Comparison of ENCODE assay signal across 20 cellular contexts in the genomic region with DNA sequence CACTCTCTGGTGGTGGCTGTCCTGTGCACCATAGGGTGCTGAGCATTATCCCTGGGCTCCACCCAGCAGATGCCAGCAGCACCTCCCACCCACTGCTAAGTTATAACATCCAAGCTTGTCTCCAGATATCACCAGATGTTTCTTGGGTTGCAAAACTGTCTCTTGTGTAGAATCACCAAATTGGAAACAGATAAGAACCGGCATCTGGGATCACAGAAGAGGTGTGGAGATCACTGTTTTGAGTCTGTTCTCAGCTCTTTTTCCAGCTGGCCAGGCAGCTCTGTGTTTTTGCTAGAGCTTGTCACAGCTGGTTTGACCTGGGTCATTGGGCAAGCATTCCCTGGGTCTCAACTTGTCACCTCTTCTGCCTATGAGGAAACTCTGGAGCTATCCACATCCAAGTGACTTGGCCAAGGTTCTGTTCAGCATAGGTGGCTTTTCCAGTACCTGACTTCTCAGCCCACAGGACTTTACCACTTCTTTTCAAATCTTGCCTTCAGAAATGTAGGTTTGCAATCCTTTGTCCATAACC.
"Had no signal": no experiment of that assay in that cellular context is flagged by ENCODE, and none has a peak within 500 bp of the region (broad histone marks: within the 10 kb centered on the region; RNA-seq: fewer than 3 reads in every experiment).

No MANE protein-coding gene starts in this region.

- DNase-seq: central memory CD4-positive, alpha-beta T cell; cortex of kidney; dorsolateral prefrontal cortex; effector CD8-positive, alpha-beta T cell; heart left ventricle; hippocampal formation; kidney glomerular epithelial cell; left ventricle myocardium inferior; mesenchymal stem cell; naive B cell; sigmoid colon; stimulated activated naive CD4-positive, alpha-beta T cell; tibial artery; upper lobe of left lung; uterus had no signal

- H3K4me3 ChIP-seq: dorsolateral prefrontal cortex, heart left ventricle, left ventricle myocardium inferior, lung, prostate gland, sigmoid colon, skin epidermis, suprapubic skin, tibial artery, upper lobe of left lung, uterus had no signal

- H3K36me3 ChIP-seq: heart left ventricle, left ventricle myocardium inferior, prostate gland, sigmoid colon, suprapubic skin, tibial artery, upper lobe of left lung, uterus had no signal

- H2AFZ ChIP-seq: parathyroid adenoma had no signal

- H3K79me2 ChIP-seq: parathyroid adenoma had no signal

- H3K9me3 ChIP-seq: left ventricle myocardium inferior, prostate gland, sigmoid colon, suprapubic skin, tibial artery, upper lobe of left lung, uterus had no signal

- H3K27ac ChIP-seq: dorsolateral prefrontal cortex, heart left ventricle, left ventricle myocardium inferior, parathyroid adenoma, prostate gland, sigmoid colon, skin epidermis, suprapubic skin, tibial artery, upper lobe of left lung, uterus had no signal

- ATAC-seq: heart left ventricle had no signal

- H3K9ac ChIP-seq: parathyroid adenoma had no signal

- H3K27me3 ChIP-seq: heart left ventricle, sigmoid colon, suprapubic skin, tibial artery, upper lobe of left lung, uterus had no signal

- H3K4me1 ChIP-seq: heart left ventricle, left ventricle myocardium inferior, parathyroid adenoma, prostate gland, sigmoid colon, suprapubic skin, upper lobe of left lung, uterus had no signal
